In genomic region chr20:64080813-64081619, GRCh38 we compare ENCODE assay signal across 1 cellular context.
TF ChIP-seq lines count a peak whose summit lies in the region.

No MANE protein-coding gene starts in this region.

TF ChIP-seq in WTC11, 78 proteins besides CTCF, POLR2A, EP300 and RAD21:
- TF ChIP-seq NR3C1 (CRISPR knock-in tag; conservative IDR thresholded peaks at IDR 0.05; ENCODE audit: low read depth) (no peak), OVOL2 (CRISPR knock-in tag; IDR thresholded peaks at IDR 0.05; ENCODE audit: borderline replicate concordance) (no peak), PREB (CRISPR knock-in tag; IDR thresholded peaks at IDR 0.05; ENCODE audit: borderline replicate concordance) (no peak), FOXK1 (CRISPR knock-in tag; IDR thresholded peaks at IDR 0.05) (no peak), ATF6 (CRISPR knock-in tag; IDR thresholded peaks at IDR 0.05) (no peak), NFATC4 (CRISPR knock-in tag; IDR thresholded peaks at IDR 0.05) (no peak), RORB (CRISPR knock-in tag; IDR thresholded peaks at IDR 0.05) (no peak), FOXJ3 (CRISPR knock-in tag; IDR thresholded peaks at IDR 0.05; ENCODE audit: borderline replicate concordance) (no peak), ZNF532 (CRISPR knock-in tag; IDR thresholded peaks at IDR 0.05; ENCODE audit: borderline replicate concordance) (no peak), E2F5 (CRISPR knock-in tag; IDR thresholded peaks at IDR 0.05) (no peak), ZNF317 (CRISPR knock-in tag; IDR thresholded peaks at IDR 0.05; ENCODE audit: borderline replicate concordance, low read depth) (no peak), ZBTB21 (CRISPR knock-in tag; IDR thresholded peaks at IDR 0.05; ENCODE audit: borderline replicate concordance) (no peak), SOX15 (CRISPR knock-in tag; IDR thresholded peaks at IDR 0.05) (no peak), FOXP1 (CRISPR knock-in tag; IDR thresholded peaks at IDR 0.05; ENCODE audit: borderline replicate concordance) (no peak), IRF1 (CRISPR knock-in tag; IDR thresholded peaks at IDR 0.05) (no peak)
